Comparison of ENCODE assay signal across 21 cellular contexts in genomic region chr1:228974296-228974695, GRCh38.
"Had no signal": no experiment of that assay in that cellular context is flagged by ENCODE, and none has a peak within 500 bp of the region (broad histone marks: within the 10 kb centered on the region; RNA-seq: fewer than 3 reads in every experiment).

No MANE protein-coding gene starts in this region.

- H3K4me1 ChIP-seq: foreskin keratinocyte had no signal

- H3K27me3 Mint-ChIP-seq: activated CD4-positive, alpha-beta T cell treated with anti-CD3 and anti-CD28 coated beads for 36 hours; brain had no signal

- H3K27me3 ChIP-seq: left lung, testis, upper lobe of left lung had no signal

- H3K4me3 ChIP-seq: left lung, lung, testis, upper lobe of left lung had no signal

- H3K27ac Mint-ChIP-seq: activated B cell treated with CpG ODN at 0.5 μM for 24 hours; activated CD4-positive, alpha-beta T cell treated with anti-CD3 and anti-CD28 coated beads for 36 hours; activated naive CD4-positive, alpha-beta T cell treated with anti-CD3 and anti-CD28 coated beads, Interleukin-2, amount 50 U/mL, for 72 hours; progenitor cell of endocrine pancreas; T-helper 1 cell treated with Interleukin-12 subunit alpha and Interleukin-12 subunit beta and Interleukin-4 antibody, amounts not matched to agents 30 μg/mL and 1 μg/mL, for 36 hours had no signal

- H3K4me1 Mint-ChIP-seq: activated B cell treated with CpG ODN at 0.5 μM for 24 hours; activated CD4-positive, alpha-beta T cell treated with anti-CD3 and anti-CD28 coated beads for 36 hours had no signal

- H3K9me3 ChIP-seq: left lung, testis, upper lobe of left lung had no signal

- DNase-seq: activated B cell treated with CpG ODN at 0.5 μM for 24 hours; activated CD4-positive, alpha-beta T cell treated with anti-CD3 and anti-CD28 coated beads for 36 hours; activated CD4-positive, alpha-beta T cell treated with anti-CD3 and anti-CD28 coated beads, Interleukin-2, amount 50 U/mL, for 48 hours; activated gamma-delta T cell treated with Interleukin-2 at 50 U/mL for 16 hours; aorta; dermis blood vessel endothelial cell; effector memory CD4-positive, alpha-beta T cell; foreskin keratinocyte; left lung; naive thymus-derived CD4-positive, alpha-beta T cell; retina; stimulated activated CD4-positive, alpha-beta T cell treated with anti-CD3 and anti-CD28 coated beads, Interleukin-2, amount 100 ng/mL, for 48 hours; stimulated activated CD8-positive, alpha-beta memory T cell treated with anti-CD3 and anti-CD28 coated beads, Interleukin-4, amount 100 ng/mL, for 48 hours; stimulated activated naive CD4-positive, alpha-beta T cell; testis; upper lobe of left lung had no signal

- H3K36me3 ChIP-seq: left lung, upper lobe of left lung had no signal

- ATAC-seq: activated CD4-positive, alpha-beta T cell treated with anti-CD3 and anti-CD28 coated beads for 36 hours; activated naive CD4-positive, alpha-beta T cell treated with anti-CD3 and anti-CD28 coated beads, Interleukin-2, amount 50 U/mL, for 72 hours; foreskin keratinocyte; left lung; naive thymus-derived CD4-positive, alpha-beta T cell had no signal

- H3K27ac ChIP-seq: foreskin keratinocyte, left lung, testis, upper lobe of left lung had no signal

- H3K9me3 Mint-ChIP-seq: activated B cell treated with CpG ODN at 0.5 μM for 24 hours; activated naive CD4-positive, alpha-beta T cell treated with anti-CD3 and anti-CD28 coated beads, Interleukin-2, amount 50 U/mL, for 72 hours; naive thymus-derived CD4-positive, alpha-beta T cell; T-helper 1 cell treated with Interleukin-12 subunit alpha and Interleukin-12 subunit beta and Interleukin-4 antibody, amounts not matched to agents 30 μg/mL and 1 μg/mL, for 36 hours had no signal

- H3K4me3 Mint-ChIP-seq: activated B cell treated with CpG ODN at 0.5 μM for 24 hours; activated CD4-positive, alpha-beta T cell treated with anti-CD3 and anti-CD28 coated beads for 36 hours; brain; naive thymus-derived CD4-positive, alpha-beta T cell; T-helper 1 cell treated with Interleukin-12 subunit alpha and Interleukin-12 subunit beta and Interleukin-4 antibody, amounts not matched to agents 30 μg/mL and 1 μg/mL, for 36 hours had no signal

- H3K36me3 Mint-ChIP-seq: activated naive CD4-positive, alpha-beta T cell treated with anti-CD3 and anti-CD28 coated beads, Interleukin-2, amount 50 U/mL, for 72 hours; brain; naive thymus-derived CD4-positive, alpha-beta T cell had no signal
